Comparison of ENCODE assay signal across 8 cellular contexts in the genomic region with DNA sequence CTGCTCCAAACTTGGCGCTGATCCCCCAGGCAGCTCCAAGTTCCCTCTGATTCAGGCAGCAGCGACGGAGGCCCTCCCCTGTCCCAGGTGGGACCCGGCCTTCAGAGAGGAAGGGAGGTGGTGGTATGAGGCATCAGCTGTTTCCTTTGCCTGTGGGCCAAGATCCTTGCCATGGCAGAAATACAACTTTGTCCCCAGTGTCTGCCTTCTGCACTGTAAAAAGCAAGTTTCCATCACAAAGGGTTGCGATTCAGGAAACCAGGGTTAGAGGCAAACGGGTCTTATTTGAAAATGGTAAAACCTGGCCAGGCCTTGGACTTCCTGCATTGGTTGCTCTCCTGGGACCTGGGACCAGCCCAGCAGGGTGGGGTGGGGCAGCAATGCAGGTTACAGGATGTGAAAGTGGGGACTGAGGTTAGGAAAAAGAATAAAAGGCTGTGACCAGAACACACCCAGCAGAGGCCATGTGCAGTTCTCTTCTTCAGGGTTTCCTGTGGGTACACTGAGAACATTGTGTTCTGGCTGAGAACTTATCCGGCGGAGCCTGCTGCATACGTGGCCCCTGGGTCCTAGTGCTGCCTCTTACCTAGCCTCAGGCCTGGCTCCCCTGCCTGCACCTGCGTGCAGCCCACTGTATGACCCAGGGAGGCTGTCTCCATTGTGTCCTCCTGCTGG. TPM values are rescaled to one million over a fixed set of nuclear protein-coding genes. Genes with fewer than 3 reads are reported as not detected.
DNase-seq lines count a peak whose midpoint lies in the region; ATAC-seq, FAIRE-seq and TF ChIP-seq lines count a peak whose summit lies in the region.

No MANE protein-coding gene starts in this region.

- no peaks in the 10 kb centered on the region for H3K9me3 ChIP-seq in BLaER1
- H3K9me3 ChIP-seq in keratinocyte (ENCODE audit: control insufficient read depth, low read depth, low read length), result no peaks in the 10 kb centered on the region

- H3K9me3 Mint-ChIP-seq in brain, result peaks cover 0 to 7% (median 0%) of the 10 kb centered on the region in 5 experiments

- H3K4me1 Mint-ChIP-seq in brain, result peaks cover 76% of the 10 kb centered on the region

- H3K27ac ChIP-seq in BLaER1 (peak overlapping the region; percentile 81), keratinocyte (ENCODE audit: control insufficient read depth, insufficient read depth, low read length) (peak overlapping the region; percentile 89)

- H3K4me2 ChIP-seq in BLaER1, result peak overlapping the region; percentile 96
- peak overlapping the region; percentile 67 for H3K4me2 ChIP-seq in keratinocyte (ENCODE audit: control insufficient read depth, extremely low read depth, insufficient read depth, low read depth, low read length)

- no peak for TF ChIP-seq CTCF in brain (conservative IDR thresholded peaks at IDR 0.05)
- no peak for TF ChIP-seq CTCF in keratinocyte (optimal IDR thresholded peaks at IDR 0.05 in 1 of 3, IDR thresholded peaks at IDR 0.05 in 1 of 3, conservative IDR thresholded peaks at IDR 0.05 in 1 of 3; ENCODE audit: extremely low read depth in 1 of 3, insufficient read depth in 2 of 3, low read length in 3 of 3)

- no peaks in the 10 kb centered on the region for H3K27me3 ChIP-seq in BLaER1
- H3K27me3 ChIP-seq in keratinocyte (ENCODE audit: control insufficient read depth, extremely low read depth, insufficient read depth, low read length), result no peaks in the 10 kb centered on the region

- dilution Hi-C loops in keratinocyte (cut with MboI; ENCODE audit: extremely low pct_ligation_motif_present, low sequenced_read_pairs), result no loop called here

- H3K36me3 Mint-ChIP-seq in brain, result no peaks in the 10 kb centered on the region

- peak overlapping the region; percentile 62; the same call in 1 of the 2 replicates for H3K9ac ChIP-seq in BLaER1
- H3K9ac ChIP-seq in keratinocyte (ENCODE audit: control insufficient read depth, extremely low read depth, insufficient read depth, low read length), result peak overlapping the region; percentile 72

- no peaks in the 10 kb centered on the region for H3K79me2 ChIP-seq in keratinocyte (ENCODE audit: control insufficient read depth, insufficient read depth, low read length)

- ATAC-seq in GM19328 (IDR thresholded peaks at IDR 0.05; ENCODE audit: unreplicated experiment) (peak; percentile 65), HG03442 (IDR thresholded peaks at IDR 0.05; ENCODE audit: unreplicated experiment) (peak; percentile 78)

- peak overlapping the region; percentile 66 for H2AFZ ChIP-seq in keratinocyte (ENCODE audit: control insufficient read depth, low read length)

- peaks cover 98% of the 10 kb centered on the region for H3K4me1 ChIP-seq in BLaER1
- peaks cover 44% of the 10 kb centered on the region for H3K4me1 ChIP-seq in keratinocyte (ENCODE audit: control insufficient read depth, extremely low read depth, insufficient read depth, low read length)

- H3K27me3 Mint-ChIP-seq in brain, result no peaks in the 10 kb centered on the region

- FAIRE-seq in keratinocyte (lab: Jason Lieb, UNC), result peak; percentile 67

- H3K4me3 Mint-ChIP-seq in brain, result peak overlapping the region; percentile 25 to 72 (median 70)

- H3K4me3 ChIP-seq in BLaER1 (peak overlapping the region; percentile 55), keratinocyte (ENCODE audit: control insufficient read depth in 2 of 3, extremely low read depth in 1 of 3, insufficient read depth in 2 of 3, low read depth in 1 of 3, low read length in 3 of 3) (peak overlapping the region; percentile 11 to 28 (median 21))

- no peaks in the 10 kb centered on the region for H4K20me1 ChIP-seq in BLaER1
- no peaks in the 10 kb centered on the region for H4K20me1 ChIP-seq in keratinocyte (ENCODE audit: control insufficient read depth, extremely low read depth, insufficient read depth, low read length)

- peak; percentile 14 to 95 (median 49) for DNase-seq in T-helper 2 cell
- peak; percentile 82 for DNase-seq in keratinocyte (ENCODE audit: low read depth, low spot score)
- peak; percentile 78 for DNase-seq in stimulated activated CD4-positive, alpha-beta T cell treated with anti-CD3 and anti-CD28 coated beads, Interleukin-15, amount 100 ng/mL, for 24 hours
- DNase-seq in NCI-H446 treated with DMSO at 0.1 percent for 48 hours (lab: John Stamatoyannopoulos, UW), result no peak

- no peaks in the 10 kb centered on the region for H3K9me1 ChIP-seq in keratinocyte (ENCODE audit: control insufficient read depth, extremely low read depth, insufficient read depth, low read length)

- H3K27ac Mint-ChIP-seq in brain, result peak overlapping the region; percentile 80 to 97 (median 93)

- H3K36me3 ChIP-seq in BLaER1 (no peaks in the 10 kb centered on the region), keratinocyte (ENCODE audit: control insufficient read depth in 2 of 2, extremely low read depth in 1 of 2, insufficient read depth in 2 of 2, low read length in 2 of 2) (no peaks in the 10 kb centered on the region)

RNA-seq across cellular contexts. Expression of gene DDIT4, which starts 25.1 kb away (rescaled TPM):
- polyA plus RNA-seq in brain (ENCODE audit: insufficient read depth, low read depth, low replicate concordance) (121 TPM), keratinocyte (153 to 289 TPM (median 248 TPM) in 3 replicates)
- 227 TPM for polyA plus RNA-seq in keratinocyte (2011; ENCODE audit: low read depth)
- polyA plus RNA-seq in keratinocyte (2011; cell fraction: cytosol; rRNA removed), result 88.3 and 149 TPM in 2 replicates
- polyA plus RNA-seq in keratinocyte (2011; cell fraction: nucleus; rRNA removed), result 237 and 241 TPM in 2 replicates
- 409 and 466 TPM in 2 replicates for polyA plus RNA-seq in keratinocyte (2012; ENCODE audit: low replicate concordance)
- 214 to 285 TPM (median 225 TPM) in 3 replicates for polyA minus RNA-seq in keratinocyte
- polyA minus RNA-seq in keratinocyte (2011; cell fraction: cytosol; rRNA and poly(A)+ RNA removed), result 466 TPM
- polyA minus RNA-seq in keratinocyte (2011; cell fraction: nucleus; rRNA and poly(A)+ RNA removed), result 259 and 281 TPM in 2 replicates

RNA-seq across cellular contexts. Expression of gene ASCC1, which starts 32.5 kb away (rescaled TPM):
- 43.6 TPM for polyA plus RNA-seq in brain (ENCODE audit: insufficient read depth, low read depth, low replicate concordance)
- 21.3 to 32.9 TPM (median 31.9 TPM) in 3 replicates for polyA plus RNA-seq in keratinocyte
- polyA plus RNA-seq in keratinocyte (2011; ENCODE audit: low read depth), result 21.0 TPM
- polyA plus RNA-seq in keratinocyte (2011; cell fraction: cytosol; rRNA removed), result 23.9 and 39.4 TPM in 2 replicates
- polyA plus RNA-seq in keratinocyte (2011; cell fraction: nucleus; rRNA removed), result 26.3 and 28.9 TPM in 2 replicates
- 18.0 and 27.0 TPM in 2 replicates for polyA plus RNA-seq in keratinocyte (2012; ENCODE audit: low replicate concordance)
- 12.9 to 33.0 TPM (median 25.1 TPM) in 3 replicates for polyA minus RNA-seq in keratinocyte
- polyA minus RNA-seq in keratinocyte (2011; cell fraction: cytosol; rRNA and poly(A)+ RNA removed), result 22.6 TPM
- 14.8 and 26.8 TPM in 2 replicates for polyA minus RNA-seq in keratinocyte (2011; cell fraction: nucleus; rRNA and poly(A)+ RNA removed)

RNA-seq across cellular contexts. Expression of gene ANAPC16, which starts 32.8 kb away (rescaled TPM):
- polyA plus RNA-seq in brain (ENCODE audit: insufficient read depth, low read depth, low replicate concordance) (79.8 TPM), keratinocyte (61.6 to 93.9 TPM (median 70.2 TPM) in 3 replicates)
- polyA plus RNA-seq in keratinocyte (2011; ENCODE audit: low read depth), result 49.2 TPM
- 39.7 and 67.5 TPM in 2 replicates for polyA plus RNA-seq in keratinocyte (2011; cell fraction: cytosol; rRNA removed)
- 14.3 and 21.5 TPM in 2 replicates for polyA plus RNA-seq in keratinocyte (2011; cell fraction: nucleus; rRNA removed)
- polyA plus RNA-seq in keratinocyte (2012; ENCODE audit: low replicate concordance), result 50.0 and 66.0 TPM in 2 replicates
- 10.7 to 23.5 TPM (median 17.1 TPM) in 3 replicates for polyA minus RNA-seq in keratinocyte
- 8.2 TPM for polyA minus RNA-seq in keratinocyte (2011; cell fraction: cytosol; rRNA and poly(A)+ RNA removed)
- polyA minus RNA-seq in keratinocyte (2011; cell fraction: nucleus; rRNA and poly(A)+ RNA removed), result 4.5 and 6.1 TPM in 2 replicates
